1 cellular context compared by ENCODE assay signal in the genomic region with DNA sequence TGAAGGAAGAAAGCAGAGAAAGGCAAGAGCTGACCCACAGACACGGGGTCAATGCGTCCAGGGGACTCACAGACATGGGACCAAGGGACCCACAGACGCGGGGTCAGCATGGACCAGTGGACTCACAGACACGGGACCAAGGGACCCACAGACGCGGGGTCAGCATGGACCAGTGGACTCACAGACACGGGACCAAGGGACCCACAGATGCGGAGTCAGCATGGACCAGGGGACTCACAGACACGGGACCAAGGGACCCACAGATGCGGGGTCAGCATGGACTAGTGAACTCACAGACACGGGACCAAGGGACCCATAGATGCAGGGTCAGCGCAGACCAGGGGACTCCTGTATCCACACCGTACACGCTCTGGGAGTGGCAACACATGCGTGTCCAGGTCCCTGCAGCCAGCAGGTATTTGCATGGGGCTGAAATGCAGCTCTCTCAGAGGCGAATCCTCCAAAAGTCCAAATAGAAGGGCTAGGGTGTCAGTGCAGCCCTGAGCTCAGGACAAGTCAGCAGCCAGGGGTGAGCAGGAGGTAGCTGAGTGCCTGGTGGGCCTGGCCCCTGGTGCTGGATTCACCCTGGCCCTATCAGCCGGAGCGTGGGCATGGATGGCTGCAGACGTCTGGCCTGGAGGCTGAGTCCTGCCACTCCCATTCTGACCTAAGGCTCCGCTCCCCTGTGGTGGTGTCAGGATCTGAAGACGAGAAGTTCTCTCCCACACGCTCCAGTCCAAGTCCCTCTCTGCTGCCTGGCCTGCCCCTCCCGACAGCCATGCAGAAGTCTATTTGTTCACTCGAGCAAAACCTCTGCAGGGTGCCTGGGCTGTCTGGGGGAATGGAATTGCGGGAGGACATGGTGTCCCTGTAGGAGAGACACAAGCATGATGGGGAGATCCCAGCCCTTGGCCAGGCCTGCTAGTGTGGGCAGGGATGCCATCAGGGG.
TF ChIP-seq lines count a peak whose summit lies in the region.

No MANE protein-coding gene starts in this region.

TF ChIP-seq in HCT116, 20 proteins besides CTCF, POLR2A, EP300 and RAD21:
- TF ChIP-seq TCF7L2 (IDR thresholded peaks at IDR 0.05; ENCODE audit: borderline replicate concordance, extremely low read depth, insufficient read depth, insufficient read length) (no peak), SIN3A (IDR thresholded peaks at IDR 0.05; ENCODE audit: low read depth) (no peak), POLR2AphosphoS5 (IDR thresholded peaks at IDR 0.05; ENCODE audit: low read depth, low read length) (no peak), EZH2 (IDR thresholded peaks at IDR 0.05) (no peak), CEBPB (IDR thresholded peaks at IDR 0.05; ENCODE audit: low read depth) (no peak), SP1 (IDR thresholded peaks at IDR 0.05; ENCODE audit: low read depth) (no peak), ZNF274 (IDR thresholded peaks at IDR 0.05; ENCODE audit: low read depth, low read length) (no peak)
